Comparison of ENCODE assay signal across 8 cellular contexts in the genomic region with DNA sequence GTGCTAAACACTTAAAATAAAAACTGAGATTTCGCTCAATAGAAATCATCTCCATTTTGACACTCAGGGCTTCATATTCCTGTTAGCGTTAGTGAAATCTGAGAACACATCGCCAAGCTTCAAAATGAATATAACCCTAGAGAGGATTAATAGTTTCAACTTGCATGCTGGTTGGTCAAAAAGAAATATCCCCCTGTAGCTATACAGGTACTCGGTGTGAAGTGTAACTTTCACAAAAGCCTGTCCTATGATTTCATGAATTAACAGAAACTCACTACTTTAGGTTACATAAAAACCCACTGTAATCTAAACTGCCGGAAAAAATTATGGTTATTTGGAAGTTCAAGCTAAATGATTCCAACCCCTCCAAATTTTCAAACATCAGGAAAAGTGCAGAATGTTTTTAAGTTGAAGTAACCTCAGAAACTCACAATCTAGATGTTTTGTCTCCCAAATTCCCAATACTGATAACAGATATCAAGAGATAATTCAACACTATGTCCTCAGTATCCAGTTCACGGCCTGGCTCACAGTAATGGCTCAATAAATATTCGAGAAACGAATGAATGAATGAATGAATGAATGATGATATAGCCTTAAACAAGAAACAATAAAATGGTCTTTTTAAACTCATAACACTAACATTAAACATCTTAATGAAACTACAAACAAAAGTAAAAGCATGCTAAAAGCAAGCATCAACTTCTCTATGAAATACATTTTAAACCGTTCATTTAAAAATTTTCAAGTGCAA. TPM values are rescaled to one million over a fixed set of nuclear protein-coding genes. Genes with fewer than 3 reads are reported as not detected.
DNase-seq lines count a peak whose midpoint lies in the region; ATAC-seq and TF ChIP-seq lines count a peak whose summit lies in the region.

No MANE protein-coding gene starts in this region.

- ATAC-seq in GM18909 (IDR thresholded peaks at IDR 0.05; ENCODE audit: poor library complexity, unreplicated experiment) (no peak), GM19452 (IDR thresholded peaks at IDR 0.05; ENCODE audit: unreplicated experiment) (no peak)

- H3K4me1 ChIP-seq in rectal smooth muscle tissue (ENCODE audit: control insufficient read depth, insufficient read depth, low read length) (peaks cover 11% of the 10 kb centered on the region), thyroid gland (peaks cover 15% of the 10 kb centered on the region in 2 donors)

- no peaks in the 10 kb centered on the region for H3K9me3 ChIP-seq in thyroid gland

- no peaks in the 10 kb centered on the region for H3K9me3 Mint-ChIP-seq in endothelial cell (ENCODE audit: unreplicated experiment)

- peak overlapping the region; percentile 100 for H3K4me3 Mint-ChIP-seq in endothelial cell (ENCODE audit: unreplicated experiment)

- H3K4me3 ChIP-seq in rectal smooth muscle tissue (ENCODE audit: low read length) (peak overlapping the region; percentile 23), thyroid gland (replicated peaks in 1 of 3) (no peak overlapping the region)

- H3K27ac ChIP-seq in rectal smooth muscle tissue (ENCODE audit: low read depth, low read length), result no peak overlapping the region
- no peak overlapping the region for H3K27ac ChIP-seq in thyroid gland

- peaks cover 9% of the 10 kb centered on the region for H3K27me3 Mint-ChIP-seq in endothelial cell (ENCODE audit: unreplicated experiment)

- intact Hi-C loops in thyroid gland (cut with DNase I), result no loop called here

- H3K9ac ChIP-seq in rectal smooth muscle tissue (ENCODE audit: low read length), result peak overlapping the region; percentile 14

- 72 to 74% methylated on average over 9 of the region's 9 CpGs for WGBS in thyroid gland, 2 donors

- peak; percentile 43 to 56 for DNase-seq in NCI-H524 (lab: John Stamatoyannopoulos, UW)
- no peak for DNase-seq in NCI-H524 treated with DMSO at 0.1 percent for 48 hours (lab: John Stamatoyannopoulos, UW)
- DNase-seq in NCI-H82 (lab: John Stamatoyannopoulos, UW), result peak; percentile 52
- no peak for DNase-seq in endothelial cell (ENCODE audit: low spot score)
- no peak for DNase-seq in thyroid gland

- peaks cover 50% of the 10 kb centered on the region for H3K4me1 Mint-ChIP-seq in endothelial cell (ENCODE audit: unreplicated experiment)

- H3K36me3 Mint-ChIP-seq in endothelial cell (ENCODE audit: low read depth, unreplicated experiment), result peaks cover 4% of the 10 kb centered on the region

- TF ChIP-seq POLR2A in thyroid gland (IDR thresholded peaks at IDR 0.05), result no peak

- H3K27ac Mint-ChIP-seq in endothelial cell (ENCODE audit: unreplicated experiment), result no peak overlapping the region

- TF ChIP-seq CTCF in endothelial cell (IDR thresholded peaks at IDR 0.05; ENCODE audit: unreplicated experiment) (no peak), thyroid gland (IDR thresholded peaks at IDR 0.05) (no peak)

- no peaks in the 10 kb centered on the region for H3K27me3 ChIP-seq in rectal smooth muscle tissue (ENCODE audit: control insufficient read depth, insufficient read depth, low read length)
- H3K27me3 ChIP-seq in thyroid gland, result no peaks in the 10 kb centered on the region

- H3K36me3 ChIP-seq in rectal smooth muscle tissue (ENCODE audit: control insufficient read depth, insufficient read depth, low read length), result no peaks in the 10 kb centered on the region
- H3K36me3 ChIP-seq in thyroid gland, result no peaks in the 10 kb centered on the region

RNA-seq across cellular contexts. Expression of a gene that starts 2.5 kb away (rescaled TPM):
- total RNA-seq in endothelial cell (ENCODE audit: unreplicated experiment) (61.1 TPM), thyroid gland (10 to 100 TPM; 41.0 to 57.6 (median 51.6) TPM)

Comparison
In these comparisons a context has a peak if more than half of its experiments do, and no peak if none do; other contexts are left out.
1. DNase-seq: peak in NCI-H524 (2 of 2) and NCI-H82 (single experiment); none in NCI-H524 treated with DMSO at 0.1 percent for 48 hours (single experiment), endothelial cell (single experiment) and thyroid gland (0 of 2).